ENCODE assay signal across 8 cellular contexts in genomic region chr2:20617081-20617575, GRCh38. TPM values are rescaled to one million over a fixed set of nuclear protein-coding genes. Genes with fewer than 3 reads are reported as not detected.
DNase-seq lines count a peak whose midpoint lies in the region; ATAC-seq and TF ChIP-seq lines count a peak whose summit lies in the region.

No MANE protein-coding gene starts in this region.

- H3K36me3 ChIP-seq in ACC112 (ENCODE audit: insufficient read depth, low read length) (no peaks in the 10 kb centered on the region), Peyer's patch (peaks cover 0 to 14% (median 0%) of the 10 kb centered on the region in 3 donors), gastroesophageal sphincter (peaks cover 0 to 27% of the 10 kb centered on the region in 2 donors), neuronal stem cell (replicated peaks in 1 of 2; ENCODE audit: control insufficient read depth in 2 of 2, insufficient read depth in 2 of 2, low read length in 2 of 2) (peaks cover 1 to 5% of the 10 kb centered on the region in 2 donors)

- H3K27me3 ChIP-seq in ACC112 (ENCODE audit: insufficient read depth, low read length) = no peaks in the 10 kb centered on the region
- no peaks in the 10 kb centered on the region for H3K27me3 ChIP-seq in Peyer's patch
- H3K27me3 ChIP-seq in gastroesophageal sphincter = no peaks in the 10 kb centered on the region
- no peaks in the 10 kb centered on the region for H3K27me3 ChIP-seq in neuronal stem cell (ENCODE audit: control insufficient read depth in 3 of 3, insufficient read depth in 3 of 3, low read depth in 1 of 3, low read length in 3 of 3)

- no peak overlapping the region for H3K4me3 ChIP-seq in ACC112 (ENCODE audit: low read depth, low read length)
- no peak overlapping the region for H3K4me3 ChIP-seq in Peyer's patch
- no peak overlapping the region for H3K4me3 ChIP-seq in gastroesophageal sphincter
- H3K4me3 ChIP-seq in neuronal stem cell (ENCODE audit: low read length in 2 of 2) = no peak overlapping the region

- no peak overlapping the region for H4K8ac ChIP-seq in neuronal stem cell (ENCODE audit: low read depth, low read length)

- no peak overlapping the region for H3K4ac ChIP-seq in neuronal stem cell (ENCODE audit: low read length)

- no peak overlapping the region for H3K23ac ChIP-seq in neuronal stem cell (ENCODE audit: low read depth, low read length, poor library complexity)

- no CpG with 5 or more reads among the region's 10 CpGs for WGBS in gastroesophageal sphincter (ENCODE audit: low coverage in 1 of 2), 2 donors
- WGBS in neuronal stem cell (ENCODE audit: extremely low coverage in 2 of 2, insufficient read length in 2 of 2, insufficient replicate concordance in 1 of 2), 2 donors = no CpG with 5 or more reads among the region's 10 CpGs

- peak overlapping the region; percentile 11 for H2BK15ac ChIP-seq in neuronal stem cell (ENCODE audit: low read length)

- peaks cover 41% of the 10 kb centered on the region for H3K4me1 ChIP-seq in ACC112 (ENCODE audit: control insufficient read depth, insufficient read depth, low read length, unreplicated experiment)
- H3K4me1 ChIP-seq in Peyer's patch = peaks cover 0 to 47% (median 3%) of the 10 kb centered on the region in 4 donors
- H3K4me1 ChIP-seq in gastroesophageal sphincter = peaks cover 21 to 99% (median 82%) of the 10 kb centered on the region in 3 donors
- peaks cover 17 to 36% of the 10 kb centered on the region in 2 donors for H3K4me1 ChIP-seq in neuronal stem cell (ENCODE audit: control insufficient read depth in 2 of 2, insufficient read depth in 1 of 2, low read depth in 1 of 2, low read length in 2 of 2)

- no peak overlapping the region for H4K91ac ChIP-seq in neuronal stem cell (ENCODE audit: low read depth, low read length, poor library complexity)

- TF ChIP-seq POLR2A in Peyer's patch (IDR thresholded peaks at IDR 0.05) (no peak), gastroesophageal sphincter (IDR thresholded peaks at IDR 0.05) (peak in 1 of 2 donors; percentile 26)

- no peak overlapping the region for H2AFZ ChIP-seq in ACC112 (ENCODE audit: low read length, unreplicated experiment)
- no peak overlapping the region for H2AFZ ChIP-seq in neuronal stem cell (ENCODE audit: low read length)

- H2BK120ac ChIP-seq in neuronal stem cell (ENCODE audit: low read depth, low read length) = no peak overlapping the region

- no peak overlapping the region for H3K4me2 ChIP-seq in neuronal stem cell (ENCODE audit: insufficient read depth, low read length, poor library complexity, severe bottlenecking)

- no peak for TF ChIP-seq EP300 in gastroesophageal sphincter (IDR thresholded peaks at IDR 0.05)

- no peak overlapping the region for H2BK12ac ChIP-seq in neuronal stem cell (ENCODE audit: low read length)

- H3K9me3 ChIP-seq in Peyer's patch = no peaks in the 10 kb centered on the region
- H3K9me3 ChIP-seq in gastroesophageal sphincter = no peaks in the 10 kb centered on the region
- no peaks in the 10 kb centered on the region for H3K9me3 ChIP-seq in neuronal stem cell (replicated peaks in 1 of 2; ENCODE audit: control insufficient read depth in 2 of 2, insufficient read depth in 1 of 2, low read depth in 1 of 2, low read length in 2 of 2)

- no peak overlapping the region for H3K9ac ChIP-seq in neuronal stem cell (ENCODE audit: low read depth, low read length, poor library complexity)

- no peaks in the 10 kb centered on the region for H3K79me2 ChIP-seq in ACC112 (ENCODE audit: control insufficient read depth, insufficient read depth, low read length, unreplicated experiment)

- H2BK5ac ChIP-seq in neuronal stem cell (ENCODE audit: low read length) = no peak overlapping the region

- peak overlapping the region; percentile 15 for H3K18ac ChIP-seq in neuronal stem cell (ENCODE audit: low read length)

- H3K14ac ChIP-seq in neuronal stem cell (ENCODE audit: low read length) = no peak overlapping the region

- DNase-seq in Peyer's patch = peak in 2 of 3 donors; percentile 64 to 74
- DNase-seq in neuronal stem cell (ENCODE audit: low spot score) = no peak
- DNase-seq in pons (ENCODE audit: low spot score) = no peak
- no peak for DNase-seq in midbrain (lab: John Stamatoyannopoulos, UW)
- DNase-seq in H4 (ENCODE audit: low spot score) = no peak

- peak overlapping the region; percentile 16 for H2AK5ac ChIP-seq in neuronal stem cell (ENCODE audit: low read depth, low read length)

- H3K27ac ChIP-seq in ACC112 (ENCODE audit: low read depth, low read length) (peak overlapping the region; percentile 96), Peyer's patch (peak overlapping the region; percentile 68 to 97 (median 84)), gastroesophageal sphincter (peak overlapping the region; percentile 82 to 99 (median 98)), neuronal stem cell (replicated peaks; ENCODE audit: low read length) (no peak overlapping the region)

- H3K79me1 ChIP-seq in neuronal stem cell (ENCODE audit: low read depth, low read length) = no peaks in the 10 kb centered on the region

- ATAC-seq in gastroesophageal sphincter (peak; percentile 52), GM21825 (IDR thresholded peaks at IDR 0.05; ENCODE audit: unreplicated experiment) (no peak)

- TF ChIP-seq CTCF in Peyer's patch (IDR thresholded peaks at IDR 0.05) (no peak), gastroesophageal sphincter (IDR thresholded peaks at IDR 0.05) (no peak)

RNA-seq across cellular contexts. Expression of gene HS1BP3, which starts 33.8 kb away (rescaled TPM):
- 10 to 100 TPM; 33.1 to 63.0 (median 41.0) TPM for total RNA-seq in Peyer's patch
- 10 to 100 TPM; 42.8 to 89.1 (median 61.4) TPM for total RNA-seq in gastroesophageal sphincter
- 13.1 TPM for polyA plus RNA-seq in neuronal stem cell (2013, experiment 1 of 2)
- 12.9 TPM for polyA plus RNA-seq in neuronal stem cell (2013, experiment 2 of 2)
- 5.7 and 6.7 TPM in 2 replicates for total RNA-seq in H4 (2014; rRNA removed; shearing (Covaris generic))

RNA-seq across cellular contexts. Expression of gene GDF7, which starts 49.8 kb away (rescaled TPM):
- total RNA-seq in Peyer's patch = 1 to 10 TPM in 1 of 4 donors, under 1 TPM in 3; 0.09 to 1.7 (median 0.38) TPM
- 10 to 100 TPM in 3 of 4 donors, 1 to 10 TPM in 1; 1.2 to 19.9 (median 15.3) TPM for total RNA-seq in gastroesophageal sphincter
- 0.04 TPM for polyA plus RNA-seq in neuronal stem cell (2013, experiment 1 of 2)
- polyA plus RNA-seq in neuronal stem cell (2013, experiment 2 of 2) = 0.06 TPM
- 0.02 and 0.04 TPM in 2 replicates for total RNA-seq in H4 (2014; rRNA removed; shearing (Covaris generic))

Comparison
In these comparisons a context has a peak if more than half of its experiments do, and no peak if none do; other contexts are left out.
1. DNase-seq: peak in Peyer's patch (2 of 3); none in neuronal stem cell (single experiment), pons (single experiment), midbrain (single experiment) and H4 (single experiment).